In the genomic region with DNA sequence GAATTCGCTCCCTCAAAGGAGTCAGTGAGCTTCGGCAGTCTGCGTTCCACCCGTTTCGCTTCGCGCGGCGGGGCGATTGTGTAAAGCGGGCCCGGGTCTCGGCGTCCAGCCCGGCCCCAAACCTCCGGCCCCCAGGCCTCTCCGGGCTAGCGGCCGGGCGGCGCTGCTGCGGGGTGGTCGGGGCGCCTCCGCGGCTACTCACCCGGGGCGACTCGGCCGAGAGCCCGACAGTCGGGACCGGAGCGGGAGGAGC, we compare ENCODE assay signal across 9 cellular contexts. TPM values are rescaled to one million over a fixed set of nuclear protein-coding genes. Genes with fewer than 3 reads are reported as not detected.
DNase-seq lines count a peak whose midpoint lies in the region; ATAC-seq and TF ChIP-seq lines count a peak whose summit lies in the region.
"Had no signal": no experiment of that assay in that cellular context is flagged by ENCODE, and none has a peak within 500 bp of the region (broad histone marks: within the 10 kb centered on the region; RNA-seq: fewer than 3 reads in every experiment).

No MANE protein-coding gene starts in this region.

- no peak for DNase-seq in GM23248
- DNase-seq in activated CD8-positive, alpha-beta T cell treated with anti-CD3 and anti-CD28 coated beads for 36 hours, result no peak
- no peak for DNase-seq in spleen
- DNase-seq in central memory CD4-positive, alpha-beta T cell, result no peak

- H3K4me2 ChIP-seq in GM23248 (ENCODE audit: unreplicated experiment), result peak overlapping the region; percentile 72

- no peak for TF ChIP-seq CTCF in activated CD8-positive, alpha-beta T cell treated with anti-CD3 and anti-CD28 coated beads for 36 hours (IDR thresholded peaks at IDR 0.05)
- peak in 1 of 11 experiments; percentile 1 for TF ChIP-seq CTCF in spleen (IDR thresholded peaks at IDR 0.05 in 8 of 11, conservative IDR thresholded peaks at IDR 0.05 in 3 of 11)

- peak overlapping the region; percentile 61 for H2AFZ ChIP-seq in GM23248

- no peaks in the 10 kb centered on the region for H4K20me1 ChIP-seq in GM23248 (ENCODE audit: insufficient read depth)

- H3K9me3 ChIP-seq in GM23248 (ENCODE audit: low read depth) (no peaks in the 10 kb centered on the region), spleen (no peaks in the 10 kb centered on the region)

- peaks cover 22% of the 10 kb centered on the region for H3K27me3 ChIP-seq in GM23248 (replicated peaks; ENCODE audit: insufficient read depth)
- H3K27me3 ChIP-seq in spleen (replicated peaks in 1 of 7), result peaks cover 0 to 69% (median 34%) of the 10 kb centered on the region in 7 donors

- no peaks in the 10 kb centered on the region for H3K4me1 Mint-ChIP-seq in activated CD8-positive, alpha-beta T cell treated with anti-CD3 and anti-CD28 coated beads for 36 hours (ENCODE audit: low read depth)

- no peaks in the 10 kb centered on the region for H3K9me3 Mint-ChIP-seq in activated CD8-positive, alpha-beta T cell treated with anti-CD3 and anti-CD28 coated beads for 36 hours

- no peak overlapping the region for H3K27ac ChIP-seq in GM23248
- peak overlapping the region in 2 of 8 donors; percentile 0 to 36 for H3K27ac ChIP-seq in spleen

- POLR2A ChIA-PET in activated CD8-positive, alpha-beta T cell treated with anti-CD3 and anti-CD28 coated beads for 36 hours (lab: Charles Lee), result no interaction called here

- CTCF ChIA-PET in activated CD8-positive, alpha-beta T cell treated with anti-CD3 and anti-CD28 coated beads for 36 hours (lab: Charles Lee), result interaction anchor here (1.0 kb wide), 1 partner anchor 11 kb away, joined by 3 read pairs; no protein-coding TSS in a partner anchor

- H3K9ac ChIP-seq in GM23248, result 0 out of 2 replicates have a peak overlapping the region, but pooled peaks have one; percentile 11

- H3K9me2 ChIP-seq in GM23248 (ENCODE audit: insufficient read depth), result no peaks in the 10 kb centered on the region

- in situ Hi-C loops in GM23248 (cut with MboI), result no loop called here

- no peak for TF ChIP-seq POLR2A in spleen (IDR thresholded peaks at IDR 0.05)

- intact Hi-C loops in activated CD8-positive, alpha-beta T cell treated with anti-CD3 and anti-CD28 coated beads for 36 hours (cut with micrococcal nuclease), result no loop called here
- intact Hi-C loops in spleen (cut with DNase I; ENCODE audit: low total_unique reads), result no loop called here

- H3K4me1 ChIP-seq in GM23248 (ENCODE audit: insufficient read depth), result no peaks in the 10 kb centered on the region
- H3K4me1 ChIP-seq in spleen, result peaks cover 0 to 27% (median 17%) of the 10 kb centered on the region in 6 donors

- no peak overlapping the region for H3K27ac Mint-ChIP-seq in activated CD8-positive, alpha-beta T cell treated with anti-CD3 and anti-CD28 coated beads for 36 hours

- H3K4me3 Mint-ChIP-seq in activated CD8-positive, alpha-beta T cell treated with anti-CD3 and anti-CD28 coated beads for 36 hours, result peak overlapping the region; percentile 47

- peak; percentile 24 for ATAC-seq in activated CD8-positive, alpha-beta T cell treated with anti-CD3 and anti-CD28 coated beads for 36 hours
- ATAC-seq in HG02870 (IDR thresholded peaks at IDR 0.05; ENCODE audit: unreplicated experiment) (no peak), GM21423 (IDR thresholded peaks at IDR 0.05; ENCODE audit: unreplicated experiment) (no peak), GM21515 (IDR thresholded peaks at IDR 0.05; ENCODE audit: unreplicated experiment) (no peak)

- no peaks in the 10 kb centered on the region for H3K36me3 Mint-ChIP-seq in activated CD8-positive, alpha-beta T cell treated with anti-CD3 and anti-CD28 coated beads for 36 hours (ENCODE audit: low read depth)

- WGBS in GM23248 (ENCODE audit: low coverage in 1 of 2, low lambda C conversion rate in 2 of 2, missing lambda C conversion rate in 2 of 2), 2 experiments, result 2 to 4% methylated on average over 18 to 30 of the region's 34 CpGs
- WGBS in spleen, 5 donors, result 0 to 2% (median 1%) methylated on average over 9 to 34 of the region's 34 CpGs

- H3K4me3 ChIP-seq in GM23248, result peak overlapping the region; percentile 68
- peak overlapping the region; percentile 66 for H3K4me3 ChIP-seq in iPS-11a (ENCODE audit: low read depth, low read length)
- peak overlapping the region; percentile 37 to 71 (median 63) for H3K4me3 ChIP-seq in spleen

- H3K79me2 ChIP-seq in GM23248 (ENCODE audit: insufficient read depth), result no peaks in the 10 kb centered on the region

- peaks cover 37% of the 10 kb centered on the region for H3K27me3 Mint-ChIP-seq in activated CD8-positive, alpha-beta T cell treated with anti-CD3 and anti-CD28 coated beads for 36 hours

- no peaks in the 10 kb centered on the region for H3K36me3 ChIP-seq in GM23248 (ENCODE audit: low read depth)
- H3K36me3 ChIP-seq in spleen, result no peaks in the 10 kb centered on the region

- no peaks in the 10 kb centered on the region for H3F3A ChIP-seq in GM23248 (ENCODE audit: insufficient read depth)

RNA-seq across cellular contexts. Expression of gene CHDH, which starts 0.4 kb away (rescaled TPM):
- 0.11 and 0.13 TPM in 2 replicates for total RNA-seq in GM23248 (2014; rRNA removed; shearing (Covaris generic))
- polyA plus RNA-seq in GM23248 (2016; fragmentation: Nextera tagmentation; extraction: Ambion mirVana) (0.13 TPM in 1 of 2 replicates, not detected in the other), spleen (under 1 TPM; 0.19 to 0.32 (median 0.26) TPM)
- under 1 TPM; 0.02 to 0.22 TPM for total RNA-seq in activated CD8-positive, alpha-beta T cell treated with anti-CD3 and anti-CD28 coated beads for 36 hours
- total RNA-seq in spleen, result 1 to 10 TPM in 3 of 7 donors, under 1 TPM in 4; 0.43 to 4.9 (median 0.89) TPM
- total RNA-seq: HT1080 had no signal

RNA-seq across cellular contexts. Expression of gene IL17RB, which starts 0.6 kb away (rescaled TPM):
- not detected in 2 replicates for total RNA-seq in GM23248 (2014; rRNA removed; shearing (Covaris generic))
- polyA plus RNA-seq in GM23248 (2016; fragmentation: Nextera tagmentation; extraction: Ambion mirVana) (0.58 and 0.79 TPM in 2 replicates), spleen (under 1 TPM; 0.16 to 0.59 (median 0.26) TPM)
- total RNA-seq in activated CD8-positive, alpha-beta T cell treated with anti-CD3 and anti-CD28 coated beads for 36 hours, result not detected
- under 1 TPM in 5 of 7 donors, not detected in 2; 0.13 to 0.56 (median 0.26) TPM for total RNA-seq in spleen
- total RNA-seq: HT1080 had no signal

RNA-seq across cellular contexts. Expression of gene ACTR8, which starts 36.1 kb away (rescaled TPM):
- total RNA-seq in GM23248 (2014; rRNA removed; shearing (Covaris generic)), result 33.0 and 41.0 TPM in 2 replicates
- polyA plus RNA-seq in GM23248 (2016; fragmentation: Nextera tagmentation; extraction: Ambion mirVana) (23.0 and 25.3 TPM in 2 replicates), spleen (10 to 100 TPM; 10.5 to 14.9 (median 11.3) TPM)
- total RNA-seq in activated CD8-positive, alpha-beta T cell treated with anti-CD3 and anti-CD28 coated beads for 36 hours, result 10 to 100 TPM; 28.5 to 33.5 TPM
- 10 to 100 TPM; 22.5 to 33.7 (median 23.9) TPM for total RNA-seq in spleen

RNA-seq across cellular contexts. Expression of gene SELENOK, which starts 45.9 kb away (rescaled TPM):
- 22.4 and 37.5 TPM in 2 replicates for total RNA-seq in GM23248 (2014; rRNA removed; shearing (Covaris generic))
- polyA plus RNA-seq in GM23248 (2016; fragmentation: Nextera tagmentation; extraction: Ambion mirVana), result 92.1 and 97.5 TPM in 2 replicates
- total RNA-seq in activated CD8-positive, alpha-beta T cell treated with anti-CD3 and anti-CD28 coated beads for 36 hours, result 10 to 100 TPM; 32.1 to 35.8 TPM
- 10 to 100 TPM; 28.4 to 52.1 (median 35.9) TPM for total RNA-seq in spleen
- polyA plus RNA-seq in spleen, result 10 to 100 TPM; 53.2 to 84.0 (median 53.4) TPM
